In the genomic region with DNA sequence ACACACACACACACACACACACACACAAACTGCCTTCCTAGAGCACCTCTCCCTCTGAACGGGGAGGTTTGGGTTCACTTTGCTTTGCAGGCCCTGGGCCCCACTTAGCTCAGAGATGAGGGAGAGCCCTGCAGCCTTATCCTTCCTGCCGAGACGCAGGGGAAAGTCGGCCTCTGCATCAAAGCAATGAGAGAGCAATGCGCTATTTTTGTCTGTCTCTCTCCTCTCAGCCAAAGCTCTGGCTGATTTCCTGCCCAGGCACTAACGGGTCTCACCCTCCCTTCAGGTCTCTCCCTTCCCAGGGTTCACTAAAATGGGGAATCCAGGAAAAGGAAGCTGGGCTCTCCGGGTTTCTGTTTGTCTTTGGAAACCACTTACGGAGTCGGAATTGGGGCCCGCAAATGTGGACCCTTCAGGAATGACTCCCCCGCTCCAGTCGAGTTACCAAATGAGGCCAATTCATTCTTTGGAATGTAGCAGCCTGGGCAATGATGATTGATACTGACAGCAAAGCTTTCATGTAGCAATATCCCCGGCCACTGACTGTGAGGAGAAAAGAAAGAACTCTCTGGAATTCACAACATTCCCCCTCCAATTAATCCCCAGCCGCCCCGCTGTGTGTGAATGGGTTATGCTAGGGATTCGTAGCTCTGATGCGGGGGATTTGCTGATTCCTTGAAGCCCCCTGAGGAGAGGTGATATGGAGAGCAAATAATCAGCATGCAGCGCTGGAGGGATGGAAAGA, we compare ENCODE assay signal across 11 cellular contexts.
DNase-seq lines count a peak whose midpoint lies in the region; ATAC-seq and TF ChIP-seq lines count a peak whose summit lies in the region.
"Had no signal": no experiment of that assay in that cellular context is flagged by ENCODE, and none has a peak within 500 bp of the region (broad histone marks: within the 10 kb centered on the region; RNA-seq: fewer than 3 reads in every experiment).

No MANE protein-coding gene starts in this region.

- no peak overlapping the region for H3K4me3 ChIP-seq in heart left ventricle

- no peak overlapping the region for H3K27ac Mint-ChIP-seq in activated T-helper 2 cell treated with anti-CD3 and anti-CD28 coated beads, Interferon-gamma antibody, Interleukin-2, Interleukin-4, amounts not matched to agents 10 μg/mL and 5 μg/mL and 100 μg/mL, durations not matched to agents 14 hours and 24 hours and 36 hours

- H3K36me3 Mint-ChIP-seq in activated T-helper 2 cell treated with anti-CD3 and anti-CD28 coated beads, Interferon-gamma antibody, Interleukin-2, Interleukin-4, amounts not matched to agents 10 μg/mL and 5 μg/mL and 100 μg/mL, durations not matched to agents 14 hours and 24 hours and 36 hours (ENCODE audit: low read depth): no peaks in the 10 kb centered on the region

- intact Hi-C loops in heart left ventricle (cut with DNase I): loop anchor here in 3 of 10 donors (5.0 to 10.0 kb wide), 2 partner anchors 59 to 61 kb away; partner anchors contain the start of gene WLS (in 3 of the 3)
- intact Hi-C loops in activated T-helper 2 cell treated with anti-CD3 and anti-CD28 coated beads, Interferon-gamma antibody, Interleukin-2, Interleukin-4, amounts not matched to agents 10 μg/mL and 5 μg/mL and 100 μg/mL, durations not matched to agents 14 hours and 24 hours and 36 hours (cut with micrococcal nuclease): no loop called here

- TF ChIP-seq POLR2A in heart left ventricle (IDR thresholded peaks at IDR 0.05): no peak

- peaks cover 0 to 29% (median 22%) of the 10 kb centered on the region in 12 donors for H3K4me1 ChIP-seq in heart left ventricle

- H3K36me3 ChIP-seq in heart left ventricle: no peaks in the 10 kb centered on the region

- DNase-seq in Daoy (ENCODE audit: low read depth) (peak; percentile 9), amniotic stem cell (lab: John Stamatoyannopoulos, UW) (peak; percentile 63), heart left ventricle (peak in 4 of 5 donors; percentile 31 to 54 (median 46)), occipital lobe (lab: John Stamatoyannopoulos, UW) (peak; percentile 16)
- DNase-seq in activated T-helper 2 cell treated with anti-CD3 and anti-CD28 coated beads, Interferon-gamma antibody, Interleukin-2, Interleukin-4, amounts not matched to agents 10 μg/mL and 5 μg/mL and 100 μg/mL, durations not matched to agents 14 hours and 24 hours and 36 hours (ENCODE audit: low spot score): no peak
- DNase-seq in activated CD8-positive, alpha-beta memory T cell treated with anti-CD3 and anti-CD28 coated beads, Interleukin-2, amount 50 U/mL, for 48 hours: no peak
- no peak for DNase-seq in activated naive CD4-positive, alpha-beta T cell treated with anti-CD3 and anti-CD28 coated beads, Interleukin-2, amount 50 U/mL, for 16 hours
- DNase-seq: COR-L47, HCEC 1CT, NCI-H2081 had no signal

- 36 to 41% (median 39%) methylated on average over 17 to 18 of the region's 18 CpGs for WGBS in heart left ventricle, 4 donors

- no peak for TF ChIP-seq CTCF in heart left ventricle (IDR thresholded peaks at IDR 0.05)

- no peaks in the 10 kb centered on the region for H3K27me3 Mint-ChIP-seq in activated T-helper 2 cell treated with anti-CD3 and anti-CD28 coated beads, Interferon-gamma antibody, Interleukin-2, Interleukin-4, amounts not matched to agents 10 μg/mL and 5 μg/mL and 100 μg/mL, durations not matched to agents 14 hours and 24 hours and 36 hours (ENCODE audit: low read depth)

- no peak overlapping the region for H3K4me3 Mint-ChIP-seq in activated T-helper 2 cell treated with anti-CD3 and anti-CD28 coated beads, Interferon-gamma antibody, Interleukin-2, Interleukin-4, amounts not matched to agents 10 μg/mL and 5 μg/mL and 100 μg/mL, durations not matched to agents 14 hours and 24 hours and 36 hours (ENCODE audit: low read depth)

- peak; percentile 76 to 93 (median 88) for ATAC-seq in heart left ventricle
- no peak for ATAC-seq in HG02763 (IDR thresholded peaks at IDR 0.05; ENCODE audit: unreplicated experiment)

- H3K27me3 ChIP-seq in heart left ventricle: no peaks in the 10 kb centered on the region

- H3K9me3 Mint-ChIP-seq in activated T-helper 2 cell treated with anti-CD3 and anti-CD28 coated beads, Interferon-gamma antibody, Interleukin-2, Interleukin-4, amounts not matched to agents 10 μg/mL and 5 μg/mL and 100 μg/mL, durations not matched to agents 14 hours and 24 hours and 36 hours: no peaks in the 10 kb centered on the region

- H3K9me3 ChIP-seq in heart left ventricle: no peaks in the 10 kb centered on the region

- H3K4me1 Mint-ChIP-seq in activated T-helper 2 cell treated with anti-CD3 and anti-CD28 coated beads, Interferon-gamma antibody, Interleukin-2, Interleukin-4, amounts not matched to agents 10 μg/mL and 5 μg/mL and 100 μg/mL, durations not matched to agents 14 hours and 24 hours and 36 hours (ENCODE audit: low read depth): no peaks in the 10 kb centered on the region

- peak overlapping the region in 4 of 12 donors; percentile 14 to 55 (median 34) for H3K27ac ChIP-seq in heart left ventricle

Comparison
In these comparisons a context has a peak if more than half of its experiments do, and no peak if none do; other contexts are left out.
1. DNase-seq: peak in Daoy (single experiment), amniotic stem cell (single experiment), heart left ventricle (4 of 5) and occipital lobe (single experiment); none in activated T-helper 2 cell treated with anti-CD3 and anti-CD28 coated beads, Interferon-gamma antibody, Interleukin-2, Interleukin-4, amounts not matched to agents 10 μg/mL and 5 μg/mL and 100 μg/mL, durations not matched to agents 14 hours and 24 hours and 36 hours (single experiment), activated CD8-positive, alpha-beta memory T cell treated with anti-CD3 and anti-CD28 coated beads, Interleukin-2, amount 50 U/mL, for 48 hours (single experiment) and activated naive CD4-positive, alpha-beta T cell treated with anti-CD3 and anti-CD28 coated beads, Interleukin-2, amount 50 U/mL, for 16 hours (single experiment).